In the genomic region with DNA sequence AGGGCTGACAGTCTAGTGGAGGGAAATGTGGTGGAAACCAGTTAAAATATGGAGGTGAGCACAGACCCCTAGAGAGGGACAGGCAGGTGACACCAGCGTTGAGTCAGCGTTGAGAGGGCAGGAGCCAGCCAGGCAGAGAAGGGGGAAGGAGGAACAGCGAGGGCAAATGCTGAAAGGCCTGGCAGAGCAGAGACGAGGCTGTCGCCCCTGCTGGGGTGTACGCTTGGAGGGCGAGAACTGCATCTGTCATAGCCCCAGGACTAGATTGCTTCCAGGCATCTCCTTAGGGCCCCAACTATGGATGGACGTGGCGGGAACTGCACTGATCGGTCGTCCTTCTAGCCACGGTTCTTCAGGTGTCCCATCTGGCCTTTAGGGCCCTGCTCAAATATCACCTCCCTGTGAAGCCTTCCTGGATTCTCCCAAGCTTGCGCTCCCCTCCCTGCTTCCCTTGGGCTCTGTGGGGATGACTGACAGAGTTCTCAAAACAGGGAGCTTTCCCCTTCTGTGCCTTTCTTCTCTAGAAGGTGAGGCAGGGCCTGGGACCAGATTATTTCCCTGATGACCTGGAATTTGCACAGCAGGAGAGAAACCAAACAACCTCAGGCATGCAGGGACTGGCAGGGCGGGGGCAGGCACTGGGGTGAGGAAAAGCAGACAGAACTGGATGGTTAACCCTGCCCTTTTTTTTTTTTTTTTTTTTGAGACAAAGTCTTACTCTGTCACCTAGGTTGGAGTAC, we compare ENCODE assay signal across 10 cellular contexts. TPM values are rescaled to one million over a fixed set of nuclear protein-coding genes. Genes with fewer than 3 reads are reported as not detected.
A peak's percentile ranks its signal among the peaks of the same experiment; 100 is the strongest.
DNase-seq lines count a peak whose midpoint lies in the region; ATAC-seq and TF ChIP-seq lines count a peak whose summit lies in the region.
"Had no signal": no experiment of that assay in that cellular context is flagged by ENCODE, and none has a peak within 500 bp of the region (broad histone marks: within the 10 kb centered on the region; RNA-seq: fewer than 3 reads in every experiment).

No MANE protein-coding gene starts in this region.

- TF ChIP-seq CTCF in Panc1 (IDR thresholded peaks at IDR 0.05) (no peak), prostate gland (IDR thresholded peaks at IDR 0.05) (no peak)
- no peak for TF ChIP-seq CTCF in activated CD8-positive, alpha-beta T cell treated with anti-CD3 and anti-CD28 coated beads for 36 hours (IDR thresholded peaks at IDR 0.05)

- 56% methylated on average over 14 of the region's 14 CpGs for WGBS in prostate gland

- H3K9me3 ChIP-seq in Panc1 (ENCODE audit: control insufficient read depth, insufficient read depth, low read depth, low read length) (no peaks in the 10 kb centered on the region), prostate gland (no peaks in the 10 kb centered on the region)

- in situ Hi-C loops in Panc1 (cut with HindIII; ENCODE audit: low pct_unique_long_range_greater_than_20kb, low sequenced_read_pairs), result no loop called here

- no TSS peak for BruUV-seq in Panc1 (replicated peaks; lab: Mats Ljungman, UMichigan)

- TF ChIP-seq POLR2A in prostate gland (IDR thresholded peaks at IDR 0.05), result no peak

- H3K4me1 Mint-ChIP-seq in activated CD8-positive, alpha-beta T cell treated with anti-CD3 and anti-CD28 coated beads for 36 hours (ENCODE audit: low read depth), result no peaks in the 10 kb centered on the region
- H3K4me1 Mint-ChIP-seq in activated T-helper 2 cell treated with anti-CD3 and anti-CD28 coated beads, Interferon-gamma antibody, Interleukin-2, Interleukin-4, amounts not matched to agents 10 μg/mL and 5 μg/mL and 100 μg/mL, durations not matched to agents 14 hours and 24 hours and 36 hours (ENCODE audit: low read depth), result no peaks in the 10 kb centered on the region

- no peaks in the 10 kb centered on the region for H3K36me3 ChIP-seq in H7 (replicated peaks; ENCODE audit: control insufficient read depth, insufficient read depth, low read length)
- H3K36me3 ChIP-seq in Panc1 (ENCODE audit: control insufficient read depth, insufficient read depth, low read length), result no peaks in the 10 kb centered on the region
- H3K36me3 ChIP-seq in prostate gland, result no peaks in the 10 kb centered on the region

- CTCF ChIA-PET in Panc1 (lab: Charles Lee), result interaction anchor here (0.7 kb wide), 1 partner anchor 12 kb away, joined by 4 read pairs; no protein-coding TSS in a partner anchor
- CTCF ChIA-PET in activated CD8-positive, alpha-beta T cell treated with anti-CD3 and anti-CD28 coated beads for 36 hours (lab: Charles Lee), result no interaction called here

- H3K27me3 Mint-ChIP-seq in activated CD8-positive, alpha-beta T cell treated with anti-CD3 and anti-CD28 coated beads for 36 hours, result no peaks in the 10 kb centered on the region
- H3K27me3 Mint-ChIP-seq in activated T-helper 2 cell treated with anti-CD3 and anti-CD28 coated beads, Interferon-gamma antibody, Interleukin-2, Interleukin-4, amounts not matched to agents 10 μg/mL and 5 μg/mL and 100 μg/mL, durations not matched to agents 14 hours and 24 hours and 36 hours (ENCODE audit: low read depth), result peaks cover 2% of the 10 kb centered on the region

- no peak overlapping the region for H3K27ac ChIP-seq in Panc1 (ENCODE audit: low read length)
- H3K27ac ChIP-seq in epithelial cell of prostate, result peak overlapping the region; percentile 20
- H3K27ac ChIP-seq in prostate gland, result peak overlapping the region; percentile 35 to 66

- no peak overlapping the region for H3K4me3 Mint-ChIP-seq in activated CD8-positive, alpha-beta T cell treated with anti-CD3 and anti-CD28 coated beads for 36 hours
- H3K4me3 Mint-ChIP-seq in activated T-helper 2 cell treated with anti-CD3 and anti-CD28 coated beads, Interferon-gamma antibody, Interleukin-2, Interleukin-4, amounts not matched to agents 10 μg/mL and 5 μg/mL and 100 μg/mL, durations not matched to agents 14 hours and 24 hours and 36 hours (ENCODE audit: low read depth), result no peak overlapping the region
- H3K4me3 Mint-ChIP-seq: nephron progenitor cell had no signal

- POLR2A ChIA-PET in Panc1 (lab: Charles Lee), result no interaction called here
- POLR2A ChIA-PET in activated CD8-positive, alpha-beta T cell treated with anti-CD3 and anti-CD28 coated beads for 36 hours (lab: Charles Lee), result no interaction called here

- H3K4me3 ChIP-seq in H7 (ENCODE audit: insufficient read depth, low read depth, low read length) (no peak overlapping the region), Panc1 (ENCODE audit: low read depth in 2 of 2, low read length in 2 of 2) (no peak overlapping the region), prostate gland (no peak overlapping the region)

- intact Hi-C loops in Panc1 (cut with micrococcal nuclease; ENCODE audit: unreplicated experiment) (no loop called here), prostate gland (cut with DNase I) (no loop called here)
- intact Hi-C loops in activated CD8-positive, alpha-beta T cell treated with anti-CD3 and anti-CD28 coated beads for 36 hours (cut with micrococcal nuclease), result no loop called here
- intact Hi-C loops in activated T-helper 2 cell treated with anti-CD3 and anti-CD28 coated beads, Interferon-gamma antibody, Interleukin-2, Interleukin-4, amounts not matched to agents 10 μg/mL and 5 μg/mL and 100 μg/mL, durations not matched to agents 14 hours and 24 hours and 36 hours (cut with micrococcal nuclease), result no loop called here

- peak; percentile 35; the same call in 1 of the 2 replicates for ATAC-seq in Panc1
- ATAC-seq in activated CD8-positive, alpha-beta T cell treated with anti-CD3 and anti-CD28 coated beads for 36 hours, result no peak

- H3K4me1 ChIP-seq in Panc1 (ENCODE audit: control insufficient read depth, insufficient read depth, low read length), result peaks cover 19% of the 10 kb centered on the region
- no peaks in the 10 kb centered on the region for H3K4me1 ChIP-seq in prostate gland (replicated peaks)

- H3K27ac Mint-ChIP-seq in activated CD8-positive, alpha-beta T cell treated with anti-CD3 and anti-CD28 coated beads for 36 hours, result no peak overlapping the region
- no peak overlapping the region for H3K27ac Mint-ChIP-seq in activated T-helper 2 cell treated with anti-CD3 and anti-CD28 coated beads, Interferon-gamma antibody, Interleukin-2, Interleukin-4, amounts not matched to agents 10 μg/mL and 5 μg/mL and 100 μg/mL, durations not matched to agents 14 hours and 24 hours and 36 hours
- H3K27ac Mint-ChIP-seq: nephron progenitor cell had no signal

- H3K27me3 ChIP-seq in H7 (ENCODE audit: control insufficient read depth, insufficient read depth, low read length) (no peaks in the 10 kb centered on the region), Panc1 (ENCODE audit: control insufficient read depth, insufficient read depth, low read length) (no peaks in the 10 kb centered on the region), prostate gland (replicated peaks; ENCODE audit: insufficient read depth) (no peaks in the 10 kb centered on the region)

- DNase-seq in H7 (peak; percentile 83), Panc1 (ENCODE audit: low read depth, low spot score) (no peak), epithelial cell of prostate (ENCODE audit: low read depth, low spot score) (peak; percentile 20), prostate gland (ENCODE audit: low spot score) (peak; percentile 42), superior temporal gyrus (ENCODE audit: extremely low spot score) (no peak), NCI-H82 (lab: John Stamatoyannopoulos, UW) (no peak)
- no peak for DNase-seq in activated CD8-positive, alpha-beta T cell treated with anti-CD3 and anti-CD28 coated beads for 36 hours
- no peak for DNase-seq in activated T-helper 2 cell treated with anti-CD3 and anti-CD28 coated beads, Interferon-gamma antibody, Interleukin-2, Interleukin-4, amounts not matched to agents 10 μg/mL and 5 μg/mL and 100 μg/mL, durations not matched to agents 14 hours and 24 hours and 36 hours (ENCODE audit: low spot score)
- DNase-seq: activated CD8-positive, alpha-beta memory T cell treated with anti-CD3 and anti-CD28 coated beads, Interleukin-2, amount 50 U/mL, for 48 hours; nephron progenitor cell had no signal

- no peaks in the 10 kb centered on the region for H3K36me3 Mint-ChIP-seq in activated CD8-positive, alpha-beta T cell treated with anti-CD3 and anti-CD28 coated beads for 36 hours (ENCODE audit: low read depth)
- H3K36me3 Mint-ChIP-seq in activated T-helper 2 cell treated with anti-CD3 and anti-CD28 coated beads, Interferon-gamma antibody, Interleukin-2, Interleukin-4, amounts not matched to agents 10 μg/mL and 5 μg/mL and 100 μg/mL, durations not matched to agents 14 hours and 24 hours and 36 hours (ENCODE audit: low read depth), result no peaks in the 10 kb centered on the region

- no peaks in the 10 kb centered on the region for H3K9me3 Mint-ChIP-seq in activated CD8-positive, alpha-beta T cell treated with anti-CD3 and anti-CD28 coated beads for 36 hours
- H3K9me3 Mint-ChIP-seq in activated T-helper 2 cell treated with anti-CD3 and anti-CD28 coated beads, Interferon-gamma antibody, Interleukin-2, Interleukin-4, amounts not matched to agents 10 μg/mL and 5 μg/mL and 100 μg/mL, durations not matched to agents 14 hours and 24 hours and 36 hours, result no peaks in the 10 kb centered on the region

RNA-seq across cellular contexts. Expression of gene SYNGR1, which starts 11.1 kb away (rescaled TPM):
- 24.4 and 37.9 TPM in 2 replicates for total RNA-seq in H7 (2014; rRNA removed; shearing (Covaris generic))
- total RNA-seq in Panc1 (2021; ENCODE audit: unreplicated experiment) (17.8 TPM), prostate gland (10 to 100 TPM; 38.3 to 43.8 TPM)
- 47.0 TPM for polyA plus RNA-seq in Panc1 (2012; ENCODE audit: insufficient read length)
- 1 to 10 TPM; 2.4 to 3.8 TPM for total RNA-seq in activated CD8-positive, alpha-beta T cell treated with anti-CD3 and anti-CD28 coated beads for 36 hours
- not detected in 2 replicates for total RNA-seq in activated T-helper 2 cell treated with anti-CD3 and anti-CD28 coated beads, Interferon-gamma antibody, Interleukin-2, Interleukin-4, amounts not matched to agents 10 μg/mL and 5 μg/mL and 100 μg/mL, durations not matched to agents 14 hours and 24 hours and 36 hours

RNA-seq across cellular contexts. Expression of gene TAB1, which starts 38.7 kb away (rescaled TPM):
- total RNA-seq in H7 (2014; rRNA removed; shearing (Covaris generic)), result 27.1 and 33.4 TPM in 2 replicates
- total RNA-seq in Panc1 (2021; ENCODE audit: unreplicated experiment) (18.9 TPM), prostate gland (10 to 100 TPM; 26.0 to 42.8 TPM)
- polyA plus RNA-seq in Panc1 (2012; ENCODE audit: insufficient read length), result 20.9 TPM
- total RNA-seq in activated CD8-positive, alpha-beta T cell treated with anti-CD3 and anti-CD28 coated beads for 36 hours, result 10 to 100 TPM; 21.6 to 22.8 TPM
- total RNA-seq in activated T-helper 2 cell treated with anti-CD3 and anti-CD28 coated beads, Interferon-gamma antibody, Interleukin-2, Interleukin-4, amounts not matched to agents 10 μg/mL and 5 μg/mL and 100 μg/mL, durations not matched to agents 14 hours and 24 hours and 36 hours, result 25.4 and 25.8 TPM in 2 replicates

RNA-seq across cellular contexts. Expression of gene RPL3, which starts 41.4 kb away (rescaled TPM):
- 3,029 and 3,176 TPM in 2 replicates for total RNA-seq in H7 (2014; rRNA removed; shearing (Covaris generic))
- total RNA-seq in Panc1 (2021; ENCODE audit: unreplicated experiment) (885 TPM), prostate gland (1,000 to 10,000 TPM; 2,375 to 2,654 TPM)
- polyA plus RNA-seq in Panc1 (2012; ENCODE audit: insufficient read length), result 1,559 TPM
- total RNA-seq in activated CD8-positive, alpha-beta T cell treated with anti-CD3 and anti-CD28 coated beads for 36 hours, result 1,000 to 10,000 TPM; 3,563 to 3,599 TPM
- 2,214 and 2,255 TPM in 2 replicates for total RNA-seq in activated T-helper 2 cell treated with anti-CD3 and anti-CD28 coated beads, Interferon-gamma antibody, Interleukin-2, Interleukin-4, amounts not matched to agents 10 μg/mL and 5 μg/mL and 100 μg/mL, durations not matched to agents 14 hours and 24 hours and 36 hours

Comparison
In these comparisons a context has a peak if more than half of its experiments do, and no peak if none do; other contexts are left out.
1. DNase-seq: peak in H7 (single experiment), epithelial cell of prostate (single experiment) and prostate gland (single experiment); none in Panc1 (single experiment), superior temporal gyrus (single experiment), activated CD8-positive, alpha-beta T cell treated with anti-CD3 and anti-CD28 coated beads for 36 hours (single experiment), NCI-H82 (single experiment) and activated T-helper 2 cell treated with anti-CD3 and anti-CD28 coated beads, Interferon-gamma antibody, Interleukin-2, Interleukin-4, amounts not matched to agents 10 μg/mL and 5 μg/mL and 100 μg/mL, durations not matched to agents 14 hours and 24 hours and 36 hours (single experiment).